Comparison of ENCODE assay signal across 24 cellular contexts in genomic region chrX:147174596-147174995, GRCh38.
"Had no signal": no experiment of that assay in that cellular context is flagged by ENCODE, and none has a peak within 500 bp of the region (broad histone marks: within the 10 kb centered on the region; RNA-seq: fewer than 3 reads in every experiment).

No MANE protein-coding gene starts in this region.

- H3K27me3 Mint-ChIP-seq: activated CD4-positive, alpha-beta T cell treated with anti-CD3 and anti-CD28 coated beads, Interleukin-2, amount 10 ng/mL, durations not matched to agents 24 days and 14 days; memory B cell; naive B cell had no signal

- H3K27me3 ChIP-seq: body of pancreas, ovary, stomach, upper lobe of left lung had no signal

- H3K36me3 Mint-ChIP-seq: memory B cell, naive B cell had no signal

- DNase-seq: activated CD4-positive, alpha-beta T cell treated with anti-CD3 and anti-CD28 coated beads, Interleukin-2, amount 10 ng/mL, durations not matched to agents 24 days and 14 days; activated CD4-positive, CD25-positive, alpha-beta regulatory T cell; activated CD8-positive, alpha-beta T cell treated with anti-CD3 and anti-CD28 coated beads, Interleukin-2, amount 10 ng/mL, durations not matched to agents 7 days and 5 days; activated naive CD4-positive, alpha-beta T cell treated with anti-CD3 and anti-CD28 coated beads for 36 hours; activated T-cell treated with anti-CD3 and anti-CD28 coated beads, Interleukin-2, amount 50 U/mL, for 24 hours; body of pancreas; caudate nucleus; dorsolateral prefrontal cortex; erythroblast; foreskin melanocyte; glutamatergic neuron; hippocampal formation; naive B cell; ovary; stimulated activated CD4-positive, alpha-beta T cell treated with anti-CD3 and anti-CD28 coated beads, Interleukin-4, amount 100 ng/mL, for 1 hour; stomach; T-helper 1 cell; T-helper 9 cell; upper lobe of left lung had no signal

- H3K36me3 ChIP-seq: ovary, stomach, upper lobe of left lung had no signal

- H3K4me3 ChIP-seq: body of pancreas, dorsolateral prefrontal cortex, mucosa of descending colon, ovary, smooth muscle cell, stomach, upper lobe of left lung had no signal

- ATAC-seq: activated CD8-positive, alpha-beta T cell treated with anti-CD3 and anti-CD28 coated beads, Interleukin-2, amount 10 ng/mL, durations not matched to agents 7 days and 5 days; body of pancreas; mucosa of descending colon; sciatic nerve had no signal

- H3K4me1 Mint-ChIP-seq: activated CD4-positive, alpha-beta T cell treated with anti-CD3 and anti-CD28 coated beads, Interleukin-2, amount 10 ng/mL, durations not matched to agents 24 days and 14 days; memory B cell; naive B cell had no signal

- H3K9me3 Mint-ChIP-seq: activated CD4-positive, alpha-beta T cell treated with anti-CD3 and anti-CD28 coated beads, Interleukin-2, amount 10 ng/mL, durations not matched to agents 24 days and 14 days; activated naive CD4-positive, alpha-beta T cell treated with anti-CD3 and anti-CD28 coated beads for 36 hours; activated T-cell treated with anti-CD3 and anti-CD28 coated beads, Interleukin-2, amount 50 U/mL, for 24 hours had no signal

- H3K27ac Mint-ChIP-seq: activated CD4-positive, alpha-beta T cell treated with anti-CD3 and anti-CD28 coated beads, Interleukin-2, amount 10 ng/mL, durations not matched to agents 24 days and 14 days; activated CD8-positive, alpha-beta T cell treated with anti-CD3 and anti-CD28 coated beads, Interleukin-2, amount 10 ng/mL, durations not matched to agents 7 days and 5 days; activated naive CD4-positive, alpha-beta T cell treated with anti-CD3 and anti-CD28 coated beads for 36 hours; activated T-cell treated with anti-CD3 and anti-CD28 coated beads, Interleukin-2, amount 50 U/mL, for 24 hours; activated T-helper 2 cell treated with anti-CD3 and anti-CD28 coated beads, Interferon-gamma antibody, Interleukin-2, Interleukin-4, amounts not matched to agents 10 μg/mL and 5 μg/mL and 100 μg/mL, durations not matched to agents 14 hours and 24 hours and 36 hours; memory B cell; naive B cell had no signal

- H3K4me3 Mint-ChIP-seq: activated CD4-positive, alpha-beta T cell treated with anti-CD3 and anti-CD28 coated beads, Interleukin-2, amount 10 ng/mL, durations not matched to agents 24 days and 14 days; activated CD8-positive, alpha-beta T cell treated with anti-CD3 and anti-CD28 coated beads, Interleukin-2, amount 10 ng/mL, durations not matched to agents 7 days and 5 days; activated naive CD4-positive, alpha-beta T cell treated with anti-CD3 and anti-CD28 coated beads for 36 hours; activated T-cell treated with anti-CD3 and anti-CD28 coated beads, Interleukin-2, amount 50 U/mL, for 24 hours; memory B cell; naive B cell had no signal
